1 cellular context compared by ENCODE assay signal in the genomic region with DNA sequence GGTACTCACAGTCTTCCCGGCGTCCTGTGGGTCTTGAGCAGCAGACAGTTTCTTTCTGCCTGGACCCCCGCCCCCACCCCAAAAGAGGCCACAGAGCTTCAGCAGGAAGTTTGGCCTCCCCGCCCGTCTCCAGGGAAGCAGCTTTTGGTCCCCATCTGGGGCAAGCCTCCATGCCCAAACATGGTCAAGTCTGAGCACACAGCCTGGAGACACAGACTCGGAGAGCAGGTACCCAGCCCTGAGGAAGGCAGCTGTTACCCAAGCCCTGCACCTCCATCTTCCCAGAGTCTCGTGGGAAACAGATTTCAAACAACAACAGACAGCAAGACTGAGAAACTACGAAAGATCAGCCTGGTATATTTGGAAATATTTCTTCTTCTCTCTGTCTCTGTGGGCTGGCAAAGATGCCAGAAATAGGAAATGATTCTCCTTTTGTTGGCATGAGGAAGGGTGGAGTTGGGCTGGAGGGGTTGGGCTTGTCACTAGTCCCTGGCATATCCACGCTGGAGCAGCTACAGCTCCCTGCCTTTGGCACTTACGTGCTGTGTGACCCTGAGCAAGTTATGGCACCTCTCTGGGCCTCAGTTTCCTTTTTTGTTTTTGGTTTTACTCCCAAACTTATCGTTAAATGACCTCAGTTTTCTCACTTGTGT.
TF ChIP-seq lines count a peak whose summit lies in the region.

A gene with protein sequence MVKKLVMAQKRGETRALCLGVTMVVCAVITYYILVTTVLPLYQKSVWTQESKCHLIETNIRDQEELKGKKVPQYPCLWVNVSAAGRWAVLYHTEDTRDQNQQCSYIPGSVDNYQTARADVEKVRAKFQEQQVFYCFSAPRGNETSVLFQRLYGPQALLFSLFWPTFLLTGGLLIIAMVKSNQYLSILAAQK (minus strand): TSS at position 118 of the 653 bp plus-strand sequence. CDS start 3,920 bp downstream, outside the sequence.

TF ChIP-seq in HEK293, 187 proteins besides CTCF, POLR2A, EP300 and RAD21 (continued from another document):
- TF ChIP-seq, protein P1, sequence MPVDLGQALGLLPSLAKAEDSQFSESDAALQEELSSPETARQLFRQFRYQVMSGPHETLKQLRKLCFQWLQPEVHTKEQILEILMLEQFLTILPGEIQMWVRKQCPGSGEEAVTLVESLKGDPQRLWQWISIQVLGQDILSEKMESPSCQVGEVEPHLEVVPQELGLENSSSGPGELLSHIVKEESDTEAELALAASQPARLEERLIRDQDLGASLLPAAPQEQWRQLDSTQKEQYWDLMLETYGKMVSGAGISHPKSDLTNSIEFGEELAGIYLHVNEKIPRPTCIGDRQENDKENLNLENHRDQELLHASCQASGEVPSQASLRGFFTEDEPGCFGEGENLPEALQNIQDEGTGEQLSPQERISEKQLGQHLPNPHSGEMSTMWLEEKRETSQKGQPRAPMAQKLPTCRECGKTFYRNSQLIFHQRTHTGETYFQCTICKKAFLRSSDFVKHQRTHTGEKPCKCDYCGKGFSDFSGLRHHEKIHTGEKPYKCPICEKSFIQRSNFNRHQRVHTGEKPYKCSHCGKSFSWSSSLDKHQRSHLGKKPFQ (tag by site-specific recombination; IDR thresholded peaks at IDR 0.05), result no peak
- TF ChIP-seq ZNF768 (tag by site-specific recombination; IDR thresholded peaks at IDR 0.05) (0 out of 2 replicates have a peak, but pooled peaks have one; percentile 30), ZNF24 (tag by site-specific recombination; IDR thresholded peaks at IDR 0.05) (no peak), MZF1 (tag by site-specific recombination; IDR thresholded peaks at IDR 0.05; ENCODE audit: borderline replicate concordance) (no peak)
- TF ChIP-seq, protein P2, sequence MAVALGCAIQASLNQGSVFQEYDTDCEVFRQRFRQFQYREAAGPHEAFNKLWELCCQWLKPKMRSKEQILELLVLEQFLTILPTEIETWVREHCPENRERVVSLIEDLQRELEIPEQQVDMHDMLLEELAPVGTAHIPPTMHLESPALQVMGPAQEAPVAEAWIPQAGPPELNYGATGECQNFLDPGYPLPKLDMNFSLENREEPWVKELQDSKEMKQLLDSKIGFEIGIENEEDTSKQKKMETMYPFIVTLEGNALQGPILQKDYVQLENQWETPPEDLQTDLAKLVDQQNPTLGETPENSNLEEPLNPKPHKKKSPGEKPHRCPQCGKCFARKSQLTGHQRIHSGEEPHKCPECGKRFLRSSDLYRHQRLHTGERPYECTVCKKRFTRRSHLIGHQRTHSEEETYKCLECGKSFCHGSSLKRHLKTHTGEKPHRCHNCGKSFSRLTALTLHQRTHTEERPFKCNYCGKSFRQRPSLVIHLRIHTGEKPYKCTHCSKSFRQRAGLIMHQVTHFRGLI (tag by site-specific recombination; IDR thresholded peaks at IDR 0.05), result peak; percentile 72; the same call in 1 of the 2 replicates
